ENCODE assay signal across 1 cellular context in genomic region chr3:168165390-168166269, GRCh38.
TF ChIP-seq lines count a peak whose summit lies in the region.

No MANE protein-coding gene starts in this region.

TF ChIP-seq in K562, 482 proteins besides CTCF, POLR2A, EP300 and RAD21 (continued from another document):
- peak; percentile 71; the same call in 1 of the 2 replicates for TF ChIP-seq ZNF592 (IDR thresholded peaks at IDR 0.05)
- peak; percentile 91 for TF ChIP-seq ARID2 (IDR thresholded peaks at IDR 0.05)
- TF ChIP-seq SMC3 (conservative IDR thresholded peaks at IDR 0.05; ENCODE audit: insufficient read depth, low read depth, low read length): peak; percentile 80
